In genomic region chr21:31604591-31605190, GRCh38 we compare ENCODE assay signal across 9 cellular contexts. TPM values are rescaled to one million over a fixed set of nuclear protein-coding genes. Genes with fewer than 3 reads are reported as not detected.
DNase-seq lines count a peak whose midpoint lies in the region; ATAC-seq and TF ChIP-seq lines count a peak whose summit lies in the region.
"Had no signal": no experiment of that assay in that cellular context is flagged by ENCODE, and none has a peak within 500 bp of the region (broad histone marks: within the 10 kb centered on the region; RNA-seq: fewer than 3 reads in every experiment).

No MANE protein-coding gene starts in this region.

- dilution Hi-C loops in IMR-90 (cut with HindIII; ENCODE audit: low sequenced_read_pairs, unreplicated experiment), result no loop called here

- H3K56ac ChIP-seq in IMR-90 (ENCODE audit: extremely low read depth, insufficient read depth, low read length), result no peak overlapping the region

- no peak overlapping the region for H4K5ac ChIP-seq in IMR-90 (ENCODE audit: low read depth, low read length)

- no peak for TF ChIP-seq EP300 in esophagus muscularis mucosa (IDR thresholded peaks at IDR 0.05)

- TF ChIP-seq POLR2A in GM18505 (IDR thresholded peaks at IDR 0.05; ENCODE audit: borderline replicate concordance, extremely low read depth, insufficient read depth, insufficient read length) (no peak), IMR-90 (IDR thresholded peaks at IDR 0.05; ENCODE audit: low read depth, low read length) (no peak), esophagus muscularis mucosa (IDR thresholded peaks at IDR 0.05; ENCODE audit: low read depth) (no peak)

- no peak overlapping the region for H3K4ac ChIP-seq in IMR-90 (ENCODE audit: low read depth, low read length)

- no peak overlapping the region for H2BK20ac ChIP-seq in IMR-90 (ENCODE audit: low read depth, low read length)

- no peak overlapping the region for H3K4me2 ChIP-seq in IMR-90 (ENCODE audit: low read depth, low read length)
- H3K4me2 ChIP-seq in OCI-LY3 (ENCODE audit: low read length), result no peak overlapping the region

- H3K18ac ChIP-seq in IMR-90 (ENCODE audit: low read depth, low read length), result no peak overlapping the region

- H3K9me3 ChIP-seq in IMR-90 (ENCODE audit: control insufficient read depth, insufficient read depth, low read length) (no peaks in the 10 kb centered on the region), OCI-LY3 (ENCODE audit: insufficient read depth, low read length) (no peaks in the 10 kb centered on the region), esophagus muscularis mucosa (no peaks in the 10 kb centered on the region)

- H4K8ac ChIP-seq in IMR-90 (ENCODE audit: low read depth in 2 of 2, low read length in 2 of 2), result no peak overlapping the region

- ATAC-seq in GM18505 (IDR thresholded peaks at IDR 0.05; ENCODE audit: unreplicated experiment), result peak; percentile 75
- ATAC-seq in IMR-90 (ENCODE audit: low read depth), result peak; percentile 86
- peak; percentile 61 to 76 (median 68) for ATAC-seq in natural killer cell
- ATAC-seq in stimulated activated memory B cell treated with anti-CD40 and anti-IgM and Interleukin-4, amounts not matched to agents 10 μg/mL and 1 μg/mL and 100 μg/mL, for 72 hours, result peak; percentile 75

- H3K9ac ChIP-seq in IMR-90 (ENCODE audit: low read depth, low read length), result no peak overlapping the region
- H3K9ac ChIP-seq in OCI-LY3 (ENCODE audit: low read length), result no peak overlapping the region

- H2AK9ac ChIP-seq in IMR-90 (replicated peaks; ENCODE audit: low read depth, low read length, poor library complexity), result no peak overlapping the region

- no peaks in the 10 kb centered on the region; the same call in 1 of the 2 replicates for H3K27me3 ChIP-seq in IMR-90 (ENCODE audit: control insufficient read depth, insufficient read depth, low read length)
- no peaks in the 10 kb centered on the region for H3K27me3 ChIP-seq in OCI-LY3 (ENCODE audit: low read depth, low read length)
- peaks cover 0 to 4% (median 0%) of the 10 kb centered on the region in 4 donors for H3K27me3 ChIP-seq in esophagus muscularis mucosa

- no TSS peak for BruUV-seq in IMR-90 (replicated peaks; lab: Mats Ljungman, UMichigan)

- peaks cover 0 to 4% of the 10 kb centered on the region in 2 donors for H3K27me3 Mint-ChIP-seq in natural killer cell (ENCODE audit: low read depth in 2 of 2)
- peaks cover 25% of the 10 kb centered on the region for H3K27me3 Mint-ChIP-seq in stimulated activated memory B cell treated with anti-CD40 and anti-IgM and Interleukin-4, amounts not matched to agents 10 μg/mL and 1 μg/mL and 100 μg/mL, for 72 hours
- H3K27me3 Mint-ChIP-seq: stimulated activated naive CD8-positive, alpha-beta T cell treated with anti-CD3 and anti-CD28 coated beads, Interleukin-15, Interleukin-2, amounts not matched to agents 100 ng/mL and 50 ng/mL, for 24 hours had no signal

- H3K4me3 ChIP-seq in IMR-90 (ENCODE audit: insufficient read depth, low read depth, low read length) (no peak overlapping the region), OCI-LY3 (ENCODE audit: low read length) (no peak overlapping the region), esophagus muscularis mucosa (no peak overlapping the region)

- H3K27ac ChIP-seq in IMR-90 (ENCODE audit: insufficient read depth, low read length) (no peak overlapping the region), OCI-LY3 (ENCODE audit: low read length) (no peak overlapping the region), esophagus muscularis mucosa (replicated peaks in 1 of 4) (no peak overlapping the region)

- no peaks in the 10 kb centered on the region for H3K36me3 Mint-ChIP-seq in natural killer cell
- no peaks in the 10 kb centered on the region for H3K36me3 Mint-ChIP-seq in stimulated activated memory B cell treated with anti-CD40 and anti-IgM and Interleukin-4, amounts not matched to agents 10 μg/mL and 1 μg/mL and 100 μg/mL, for 72 hours

- intact Hi-C loops in IMR-90 (cut with micrococcal nuclease) (loop anchor here (1.0 kb wide), 2 partner anchors 406 to 506 kb away; no protein-coding TSS in a partner anchor), esophagus muscularis mucosa (cut with DNase I) (loop anchor here (5.0 to 10.0 kb wide), 2 partner anchors 407 to 510 kb away; no protein-coding TSS in a partner anchor), natural killer cell (cut with micrococcal nuclease) (loop anchor here (1.0 kb wide), 2 partner anchors 406 to 506 kb away; no protein-coding TSS in a partner anchor)

- CTCF ChIA-PET in IMR-90 (lab: Yijun Ruan, JAX), result interaction anchor here (0.7 to 1.5 kb wide), 4 partner anchors 31 to 506 kb away, joined by 4 to 5 read pairs (median 4); no protein-coding TSS in a partner anchor

- H3K79me1 ChIP-seq in IMR-90 (ENCODE audit: low read depth in 1 of 2, low read length in 2 of 2), result no peaks in the 10 kb centered on the region

- no peaks in the 10 kb centered on the region for H3K4me1 ChIP-seq in IMR-90 (ENCODE audit: control insufficient read depth, insufficient read depth, low read length)
- no peaks in the 10 kb centered on the region for H3K4me1 ChIP-seq in OCI-LY3 (ENCODE audit: low read length)
- no peaks in the 10 kb centered on the region for H3K4me1 ChIP-seq in esophagus muscularis mucosa

- H2BK120ac ChIP-seq in IMR-90 (ENCODE audit: low read depth, low read length), result no peak overlapping the region

- no peak overlapping the region for H2BK15ac ChIP-seq in IMR-90 (ENCODE audit: low read depth, low read length)

- no peak overlapping the region for H3K14ac ChIP-seq in IMR-90 (replicated peaks; ENCODE audit: low read depth, low read length)

- no CpG with 5 or more reads among the region's 11 CpGs for WGBS in IMR-90 (ENCODE audit: extremely low coverage in 2 of 2, insufficient read length in 1 of 2), 2 experiments
- WGBS in esophagus muscularis mucosa, result 38% methylated on average over 11 of the region's 11 CpGs

- peak; percentile 87 for TF ChIP-seq RAD21 in IMR-90 (IDR thresholded peaks at IDR 0.05; ENCODE audit: low read length)

- H2AFZ ChIP-seq in IMR-90 (replicated peaks; ENCODE audit: low read length, poor library complexity) (no peak overlapping the region), OCI-LY3 (ENCODE audit: low read depth, low read length) (no peak overlapping the region)

- no peak overlapping the region for H2AK5ac ChIP-seq in IMR-90 (ENCODE audit: low read depth, low read length)

- no peak overlapping the region for H3K27ac Mint-ChIP-seq in natural killer cell
- no peak overlapping the region for H3K27ac Mint-ChIP-seq in stimulated activated memory B cell treated with anti-CD40 and anti-IgM and Interleukin-4, amounts not matched to agents 10 μg/mL and 1 μg/mL and 100 μg/mL, for 72 hours
- H3K27ac Mint-ChIP-seq: stimulated activated naive CD8-positive, alpha-beta T cell treated with anti-CD3 and anti-CD28 coated beads, Interleukin-15, Interleukin-2, amounts not matched to agents 100 ng/mL and 50 ng/mL, for 24 hours had no signal

- H3K79me2 ChIP-seq in OCI-LY3 (ENCODE audit: low read length), result no peaks in the 10 kb centered on the region

- in situ Hi-C loops in IMR-90 (cut with MboI; ENCODE audit: low sequenced_read_pairs), result loop anchor here (5.0 kb wide), 1 partner anchor 507 kb away; no protein-coding TSS in a partner anchor

- no peaks in the 10 kb centered on the region for H4K20me1 ChIP-seq in IMR-90 (ENCODE audit: insufficient read depth, low read length)
- H4K20me1 ChIP-seq in OCI-LY3 (ENCODE audit: insufficient read depth, low read length), result no peaks in the 10 kb centered on the region

- no peak overlapping the region for H4K91ac ChIP-seq in IMR-90 (ENCODE audit: insufficient read depth, low read depth, low read length)

- no peak overlapping the region for H2BK5ac ChIP-seq in IMR-90 (ENCODE audit: low read depth, low read length, poor library complexity, severe bottlenecking)

- no peaks in the 10 kb centered on the region for H3K9me1 ChIP-seq in IMR-90 (ENCODE audit: insufficient read depth, low read length)

- no peaks in the 10 kb centered on the region for H3K4me1 Mint-ChIP-seq in natural killer cell
- no peaks in the 10 kb centered on the region for H3K4me1 Mint-ChIP-seq in stimulated activated memory B cell treated with anti-CD40 and anti-IgM and Interleukin-4, amounts not matched to agents 10 μg/mL and 1 μg/mL and 100 μg/mL, for 72 hours

- TF ChIP-seq CTCF in IMR-90 (conservative IDR thresholded peaks at IDR 0.05; ENCODE audit: low read depth, low read length) (peak; percentile 80), OCI-LY3 (IDR thresholded peaks at IDR 0.05; ENCODE audit: low read depth, low read length) (peak; percentile 81), esophagus muscularis mucosa (IDR thresholded peaks at IDR 0.05) (peak; percentile 76 to 83 (median 80)), natural killer cell (IDR thresholded peaks at IDR 0.05) (peak; percentile 95)

- POLR2A ChIA-PET in IMR-90 (lab: Charles Lee; ENCODE audit: unreplicated experiment), result no interaction called here

- H3K4me3 Mint-ChIP-seq in natural killer cell, result no peak overlapping the region
- no peak overlapping the region for H3K4me3 Mint-ChIP-seq in stimulated activated memory B cell treated with anti-CD40 and anti-IgM and Interleukin-4, amounts not matched to agents 10 μg/mL and 1 μg/mL and 100 μg/mL, for 72 hours
- H3K4me3 Mint-ChIP-seq: stimulated activated naive CD8-positive, alpha-beta T cell treated with anti-CD3 and anti-CD28 coated beads, Interleukin-15, Interleukin-2, amounts not matched to agents 100 ng/mL and 50 ng/mL, for 24 hours had no signal

- no peak overlapping the region for H3K23ac ChIP-seq in IMR-90 (ENCODE audit: low read depth, low read length)

- no peaks in the 10 kb centered on the region for H3K9me3 Mint-ChIP-seq in natural killer cell
- no peaks in the 10 kb centered on the region for H3K9me3 Mint-ChIP-seq in stimulated activated memory B cell treated with anti-CD40 and anti-IgM and Interleukin-4, amounts not matched to agents 10 μg/mL and 1 μg/mL and 100 μg/mL, for 72 hours
- H3K9me3 Mint-ChIP-seq: stimulated activated naive CD8-positive, alpha-beta T cell treated with anti-CD3 and anti-CD28 coated beads, Interleukin-15, Interleukin-2, amounts not matched to agents 100 ng/mL and 50 ng/mL, for 24 hours had no signal

- H3K36me3 ChIP-seq in IMR-90 (ENCODE audit: control insufficient read depth, insufficient read depth, low read length) (no peaks in the 10 kb centered on the region), OCI-LY3 (replicated peaks; ENCODE audit: low read depth, low read length) (no peaks in the 10 kb centered on the region), esophagus muscularis mucosa (no peaks in the 10 kb centered on the region)

- DNase-seq in 8988T, result peak; percentile 25
- peak; percentile 54 for DNase-seq in IMR-90
- peak; percentile 61 for DNase-seq in activated T-cell treated with anti-CD3 and anti-CD28 coated beads for 1 hour (ENCODE audit: low read depth)
- no peak for DNase-seq in esophagus muscularis mucosa (ENCODE audit: extremely low spot score)
- peak; percentile 48 for DNase-seq in natural killer cell

TF ChIP-seq in IMR-90, 13 proteins besides CTCF, POLR2A, EP300 and RAD21 (continues in another document):
- peak; percentile 73 for TF ChIP-seq SMC3 (IDR thresholded peaks at IDR 0.05; ENCODE audit: low read depth, low read length)

RNA-seq across cellular contexts. Expression of gene SOD1, which starts 54.8 kb away (rescaled TPM):
- total RNA-seq in IMR-90 (2012; rRNA removed), result 312 and 470 TPM in 2 replicates
- polyA plus RNA-seq in IMR-90 (2012; rRNA removed), result 357 and 392 TPM in 2 replicates
- 243 and 279 TPM in 2 replicates for polyA plus RNA-seq in IMR-90 (2012; cell fraction: cytosol; rRNA removed)
- 60.6 and 158 TPM in 2 replicates for polyA plus RNA-seq in IMR-90 (2012; cell fraction: nucleus; rRNA removed; ENCODE audit: low replicate concordance)
- total RNA-seq in esophagus muscularis mucosa, result 100 to 1,000 TPM; 185 to 258 (median 222) TPM
- 10 to 100 TPM; 57.9 to 75.7 (median 64.8) TPM for total RNA-seq in natural killer cell
